ENCODE assay signal across 22 cellular contexts in genomic region chr7:45564485-45564884, GRCh38. TPM values are rescaled to one million over a fixed set of nuclear protein-coding genes. Genes with fewer than 3 reads are reported as not detected.
DNase-seq lines count a peak whose midpoint lies in the region; ATAC-seq and TF ChIP-seq lines count a peak whose summit lies in the region.
"Had no signal": no experiment of that assay in that cellular context is flagged by ENCODE, and none has a peak within 500 bp of the region (broad histone marks: within the 10 kb centered on the region; RNA-seq: fewer than 3 reads in every experiment).

No MANE protein-coding gene starts in this region.

- no peak for TF ChIP-seq CTCF in smooth muscle cell (IDR thresholded peaks at IDR 0.05; ENCODE audit: borderline replicate concordance, insufficient read depth, poor library complexity, severe bottlenecking)

- H3K79me2 ChIP-seq in smooth muscle cell (ENCODE audit: low read depth): no peaks in the 10 kb centered on the region
- H3K79me2 ChIP-seq: hepatocyte had no signal

- no peaks in the 10 kb centered on the region for H3K36me3 ChIP-seq in smooth muscle cell (ENCODE audit: low read depth)
- H3K36me3 ChIP-seq: ascending aorta, colonic mucosa, ovary had no signal

- H4K20me1 ChIP-seq in smooth muscle cell (ENCODE audit: low read depth): no peaks in the 10 kb centered on the region

- no peaks in the 10 kb centered on the region for H3K27me3 ChIP-seq in right cardiac atrium (ENCODE audit: control insufficient read depth, insufficient read depth)
- no peaks in the 10 kb centered on the region for H3K27me3 ChIP-seq in smooth muscle cell (ENCODE audit: low read depth)
- H3K27me3 ChIP-seq: ascending aorta, colonic mucosa, ovary had no signal

- peaks cover 11% of the 10 kb centered on the region for H3K4me1 ChIP-seq in right cardiac atrium (ENCODE audit: control insufficient read depth, insufficient read depth, low read length)
- peaks cover 9% of the 10 kb centered on the region for H3K4me1 ChIP-seq in smooth muscle cell (ENCODE audit: low read depth)
- H3K4me1 ChIP-seq: ascending aorta, colonic mucosa had no signal

- no peak overlapping the region for H2AFZ ChIP-seq in smooth muscle cell (ENCODE audit: low read depth)
- H2AFZ ChIP-seq: hepatocyte had no signal

- H3K27ac Mint-ChIP-seq in activated T-helper 2 cell treated with anti-CD3 and anti-CD28 coated beads, Interferon-gamma antibody, Interleukin-2, Interleukin-4, amounts not matched to agents 10 μg/mL and 5 μg/mL and 100 μg/mL, durations not matched to agents 14 hours and 24 hours and 36 hours: no peak overlapping the region
- H3K27ac Mint-ChIP-seq: activated CD4-positive, alpha-beta memory T cell treated with anti-CD3 and anti-CD28 coated beads, Interleukin-2, amount 10 ng/mL, durations not matched to agents 7 days and 5 days; activated naive CD4-positive, alpha-beta T cell treated with anti-CD3 and anti-CD28 coated beads for 36 hours; CD8-positive, alpha-beta memory T cell; stimulated activated naive CD8-positive, alpha-beta T cell treated with anti-CD3 and anti-CD28 coated beads, Interleukin-15, Interleukin-2, amounts not matched to agents 100 ng/mL and 50 ng/mL, for 24 hours had no signal

- no peak overlapping the region for H3K9ac ChIP-seq in smooth muscle cell (ENCODE audit: low read depth)

- H3K9me3 ChIP-seq in right cardiac atrium (ENCODE audit: control insufficient read depth, low read length): no peaks in the 10 kb centered on the region
- H3K9me3 ChIP-seq in smooth muscle cell (replicated peaks; ENCODE audit: low read depth): no peaks in the 10 kb centered on the region
- H3K9me3 ChIP-seq: ascending aorta, colonic mucosa, ovary had no signal

- peak overlapping the region; percentile 29 for H3K27ac ChIP-seq in cingulate gyrus (ENCODE audit: low read depth, low read length)
- peak overlapping the region; percentile 18 for H3K27ac ChIP-seq in right cardiac atrium (ENCODE audit: low read length)
- H3K27ac ChIP-seq in smooth muscle cell (ENCODE audit: low read depth): no peak overlapping the region
- H3K27ac ChIP-seq: ascending aorta, colonic mucosa, hepatocyte, ovary, skin epidermis had no signal

- DNase-seq in NCI-H82 treated with DMSO at 0.1 percent for 48 hours (lab: John Stamatoyannopoulos, UW; ENCODE audit: unreplicated experiment) (peak; percentile 99), right cardiac atrium (peak in 1 of 3 donors; percentile 57), smooth muscle cell (lab: John Stamatoyannopoulos, UW; ENCODE audit: unreplicated experiment) (no peak), NCI-H2029 (lab: John Stamatoyannopoulos, UW) (no peak)
- DNase-seq in activated T-helper 2 cell treated with anti-CD3 and anti-CD28 coated beads, Interferon-gamma antibody, Interleukin-2, Interleukin-4, amounts not matched to agents 10 μg/mL and 5 μg/mL and 100 μg/mL, durations not matched to agents 14 hours and 24 hours and 36 hours (ENCODE audit: low spot score): no peak
- DNase-seq: activated CD4-positive, alpha-beta memory T cell treated with anti-CD3 and anti-CD28 coated beads, Interleukin-2, amount 10 ng/mL, durations not matched to agents 7 days and 5 days; activated CD4-positive, CD25-positive, alpha-beta regulatory T cell; activated naive CD4-positive, alpha-beta T cell treated with anti-CD3 and anti-CD28 coated beads for 36 hours; CD8-positive, alpha-beta memory T cell; DND-41; NCI-H2081; NCI-H446 treated with DMSO at 0.1 percent for 48 hours; ovary; trophoblast cell had no signal

- intact Hi-C loops in right cardiac atrium (cut with DNase I): no loop called here
- intact Hi-C loops in activated T-helper 2 cell treated with anti-CD3 and anti-CD28 coated beads, Interferon-gamma antibody, Interleukin-2, Interleukin-4, amounts not matched to agents 10 μg/mL and 5 μg/mL and 100 μg/mL, durations not matched to agents 14 hours and 24 hours and 36 hours (cut with micrococcal nuclease): no loop called here

- no peak overlapping the region for H3K4me3 Mint-ChIP-seq in activated T-helper 2 cell treated with anti-CD3 and anti-CD28 coated beads, Interferon-gamma antibody, Interleukin-2, Interleukin-4, amounts not matched to agents 10 μg/mL and 5 μg/mL and 100 μg/mL, durations not matched to agents 14 hours and 24 hours and 36 hours (ENCODE audit: low read depth)
- H3K4me3 Mint-ChIP-seq: activated CD4-positive, alpha-beta memory T cell treated with anti-CD3 and anti-CD28 coated beads, Interleukin-2, amount 10 ng/mL, durations not matched to agents 7 days and 5 days; activated naive CD4-positive, alpha-beta T cell treated with anti-CD3 and anti-CD28 coated beads for 36 hours; CD8-positive, alpha-beta memory T cell; stimulated activated naive CD8-positive, alpha-beta T cell treated with anti-CD3 and anti-CD28 coated beads, Interleukin-15, Interleukin-2, amounts not matched to agents 100 ng/mL and 50 ng/mL, for 24 hours had no signal

- ATAC-seq in right cardiac atrium (peak; percentile 48 to 57), GM19467 (IDR thresholded peaks at IDR 0.05; ENCODE audit: unreplicated experiment) (no peak)

- WGBS in right cardiac atrium: 31% methylated on average over 8 of the region's 8 CpGs
- 34% methylated on average over 8 of the region's 8 CpGs for WGBS in smooth muscle cell (ENCODE audit: low lambda C conversion rate)

- H3K36me3 Mint-ChIP-seq in activated T-helper 2 cell treated with anti-CD3 and anti-CD28 coated beads, Interferon-gamma antibody, Interleukin-2, Interleukin-4, amounts not matched to agents 10 μg/mL and 5 μg/mL and 100 μg/mL, durations not matched to agents 14 hours and 24 hours and 36 hours (ENCODE audit: low read depth): no peaks in the 10 kb centered on the region
- H3K36me3 Mint-ChIP-seq: CD8-positive, alpha-beta memory T cell had no signal

- H3K27me3 Mint-ChIP-seq in activated T-helper 2 cell treated with anti-CD3 and anti-CD28 coated beads, Interferon-gamma antibody, Interleukin-2, Interleukin-4, amounts not matched to agents 10 μg/mL and 5 μg/mL and 100 μg/mL, durations not matched to agents 14 hours and 24 hours and 36 hours (ENCODE audit: low read depth): peaks cover 2% of the 10 kb centered on the region

- peaks cover 8% of the 10 kb centered on the region for H3K9me3 Mint-ChIP-seq in activated T-helper 2 cell treated with anti-CD3 and anti-CD28 coated beads, Interferon-gamma antibody, Interleukin-2, Interleukin-4, amounts not matched to agents 10 μg/mL and 5 μg/mL and 100 μg/mL, durations not matched to agents 14 hours and 24 hours and 36 hours
- H3K9me3 Mint-ChIP-seq: activated CD4-positive, alpha-beta memory T cell treated with anti-CD3 and anti-CD28 coated beads, Interleukin-2, amount 10 ng/mL, durations not matched to agents 7 days and 5 days; stimulated activated naive CD8-positive, alpha-beta T cell treated with anti-CD3 and anti-CD28 coated beads, Interleukin-15, Interleukin-2, amounts not matched to agents 100 ng/mL and 50 ng/mL, for 24 hours had no signal

- no peaks in the 10 kb centered on the region for H3K4me1 Mint-ChIP-seq in activated T-helper 2 cell treated with anti-CD3 and anti-CD28 coated beads, Interferon-gamma antibody, Interleukin-2, Interleukin-4, amounts not matched to agents 10 μg/mL and 5 μg/mL and 100 μg/mL, durations not matched to agents 14 hours and 24 hours and 36 hours (ENCODE audit: low read depth)
- H3K4me1 Mint-ChIP-seq: activated CD4-positive, alpha-beta memory T cell treated with anti-CD3 and anti-CD28 coated beads, Interleukin-2, amount 10 ng/mL, durations not matched to agents 7 days and 5 days; CD8-positive, alpha-beta memory T cell had no signal

- H3F3A ChIP-seq in smooth muscle cell (ENCODE audit: low read depth): no peaks in the 10 kb centered on the region

- H3K4me3 ChIP-seq in right cardiac atrium (ENCODE audit: low read length) (peak overlapping the region; percentile 24), smooth muscle cell (no peak overlapping the region)
- H3K4me3 ChIP-seq: ascending aorta, colonic mucosa, hepatocyte, lung, ovary, skin epidermis had no signal

- H3K4me2 ChIP-seq in smooth muscle cell: peak overlapping the region; percentile 24
- H3K4me2 ChIP-seq: hepatocyte had no signal

RNA-seq across cellular contexts. Expression of gene ADCY1, which starts 9.7 kb away (rescaled TPM):
- total RNA-seq in right cardiac atrium: 1 to 10 TPM; 3.0 to 5.9 (median 4.6) TPM
- 2.2 TPM for polyA plus RNA-seq in right cardiac atrium
- total RNA-seq in smooth muscle cell: 0.22 and 2.5 TPM in 2 replicates
- polyA plus RNA-seq in smooth muscle cell: 0.71 TPM in 1 of 2 replicates, not detected in the other
- 8.9 and 9.4 TPM in 2 replicates for total RNA-seq in activated T-helper 2 cell treated with anti-CD3 and anti-CD28 coated beads, Interferon-gamma antibody, Interleukin-2, Interleukin-4, amounts not matched to agents 10 μg/mL and 5 μg/mL and 100 μg/mL, durations not matched to agents 14 hours and 24 hours and 36 hours
- polyA plus RNA-seq: CD8-positive, alpha-beta memory T cell had no signal
